In genomic region chr3:6860911-6861330, GRCh38 we compare ENCODE assay signal across 12 cellular contexts. TPM values are rescaled to one million over a fixed set of nuclear protein-coding genes. Genes with fewer than 3 reads are reported as not detected.
DNase-seq lines count a peak whose midpoint lies in the region; ATAC-seq, FAIRE-seq and TF ChIP-seq lines count a peak whose summit lies in the region.
"Had no signal": no experiment of that assay in that cellular context is flagged by ENCODE, and none has a peak within 500 bp of the region (broad histone marks: within the 10 kb centered on the region; RNA-seq: fewer than 3 reads in every experiment).

Gene GRM7, plus strand, starts transcription at chr3:6861115.

- TF ChIP-seq CTCF in omental fat pad (IDR thresholded peaks at IDR 0.05): no peak

- DNase-seq in G401 (ENCODE audit: low spot score) (peak; percentile 7), SK-N-DZ (ENCODE audit: low spot score) (peak; percentile 72), left ventricle myocardium superior (no peak), omental fat pad (ENCODE audit: low spot score) (no peak), A172 (ENCODE audit: low spot score) (no peak), HTR-8/SVneo (ENCODE audit: insufficient read length, low spot score) (no peak)
- no peak for DNase-seq in activated T-cell treated with anti-CD3 and anti-CD28 coated beads, Interleukin-2, amount 50 U/mL, for 4 hours
- DNase-seq: activated naive CD4-positive, alpha-beta T cell treated with anti-CD3 and anti-CD28 coated beads, Interleukin-2, amount 10 ng/mL, durations not matched to agents 7 days and 5 days; foreskin keratinocyte; stimulated activated CD4-positive, alpha-beta T cell treated with anti-CD3 and anti-CD28 coated beads, Interleukin-12 subunit alpha, Interleukin-12 subunit beta, amount 100 ng/mL, for 4 hours had no signal

- no peaks in the 10 kb centered on the region for H3K9me3 Mint-ChIP-seq in activated T-cell treated with anti-CD3 and anti-CD28 coated beads, Interleukin-2, amount 50 U/mL, for 4 hours
- H3K9me3 Mint-ChIP-seq: activated naive CD4-positive, alpha-beta T cell treated with anti-CD3 and anti-CD28 coated beads, Interleukin-2, amount 10 ng/mL, durations not matched to agents 7 days and 5 days had no signal

- ATAC-seq in left ventricle myocardium superior (peak; percentile 42), omental fat pad (ENCODE audit: low FRiP score) (peak; percentile 63), HG03378 (IDR thresholded peaks at IDR 0.05; ENCODE audit: unreplicated experiment) (no peak)
- no peak for ATAC-seq in activated T-cell treated with anti-CD3 and anti-CD28 coated beads, Interleukin-2, amount 50 U/mL, for 4 hours
- ATAC-seq: foreskin keratinocyte had no signal

- intact Hi-C loops in left ventricle myocardium superior (cut with micrococcal nuclease): no loop called here

- no peaks in the 10 kb centered on the region for H3K36me3 Mint-ChIP-seq in activated T-cell treated with anti-CD3 and anti-CD28 coated beads, Interleukin-2, amount 50 U/mL, for 4 hours (ENCODE audit: insufficient read depth)

- H3K4me3 Mint-ChIP-seq in activated T-cell treated with anti-CD3 and anti-CD28 coated beads, Interleukin-2, amount 50 U/mL, for 4 hours: no peak within 1 kb of the TSS
- H3K4me3 Mint-ChIP-seq: activated naive CD4-positive, alpha-beta T cell treated with anti-CD3 and anti-CD28 coated beads, Interleukin-2, amount 10 ng/mL, durations not matched to agents 7 days and 5 days; T-helper 2 cell treated with Interferon-gamma antibody and Interleukin-4, amounts not matched to agents 5 μg/mL and 100 μg/mL, for 36 hours had no signal

- in situ Hi-C loops in G401 (cut with HindIII; ENCODE audit: low sequenced_read_pairs): no loop called here

- FAIRE-seq in HTR-8/SVneo (lab: Jason Lieb, UNC): no peak

- H3K27me3 Mint-ChIP-seq in activated T-cell treated with anti-CD3 and anti-CD28 coated beads, Interleukin-2, amount 50 U/mL, for 4 hours (ENCODE audit: low read depth): peaks cover 32% of the 10 kb centered on the region

- H3K4me1 Mint-ChIP-seq in activated T-cell treated with anti-CD3 and anti-CD28 coated beads, Interleukin-2, amount 50 U/mL, for 4 hours (ENCODE audit: low read depth): no peaks in the 10 kb centered on the region
- H3K4me1 Mint-ChIP-seq: activated naive CD4-positive, alpha-beta T cell treated with anti-CD3 and anti-CD28 coated beads, Interleukin-2, amount 10 ng/mL, durations not matched to agents 7 days and 5 days had no signal

RNA-seq across cellular contexts. Expression of gene GRM7, which starts in this region (rescaled TPM):
- not detected in 2 replicates for total RNA-seq in G401 (2014; rRNA removed; shearing (Covaris generic))
- 0.12 TPM in 1 of 2 replicates, not detected in the other for polyA plus RNA-seq in SK-N-DZ (2014; cell fraction: cytosol; rRNA removed)
- polyA plus RNA-seq in SK-N-DZ (2014; cell fraction: nucleus; rRNA removed): not detected in 2 replicates
- total RNA-seq in left ventricle myocardium superior: not detected
- total RNA-seq in omental fat pad: under 1 TPM in 3 of 4 donors, not detected in 1; 0.12 to 0.82 (median 0.28) TPM
- not detected in 2 replicates for total RNA-seq in A172 (2014; rRNA removed; shearing (Covaris generic))
- total RNA-seq in activated T-cell treated with anti-CD3 and anti-CD28 coated beads, Interleukin-2, amount 50 U/mL, for 4 hours: not detected
- total RNA-seq: foreskin keratinocyte had no signal
- polyA plus RNA-seq: foreskin keratinocyte had no signal

Comparison
In these comparisons a context has a peak if more than half of its experiments do, and no peak if none do; other contexts are left out.
1. Peak in DNase-seq in G401; RNA of the gene not detected or under 1 TPM.
2. Peak in ATAC-seq in left ventricle myocardium superior; RNA of the gene not detected or under 1 TPM.
3. Peak in ATAC-seq in omental fat pad; RNA of the gene not detected or under 1 TPM.